In the genomic region with DNA sequence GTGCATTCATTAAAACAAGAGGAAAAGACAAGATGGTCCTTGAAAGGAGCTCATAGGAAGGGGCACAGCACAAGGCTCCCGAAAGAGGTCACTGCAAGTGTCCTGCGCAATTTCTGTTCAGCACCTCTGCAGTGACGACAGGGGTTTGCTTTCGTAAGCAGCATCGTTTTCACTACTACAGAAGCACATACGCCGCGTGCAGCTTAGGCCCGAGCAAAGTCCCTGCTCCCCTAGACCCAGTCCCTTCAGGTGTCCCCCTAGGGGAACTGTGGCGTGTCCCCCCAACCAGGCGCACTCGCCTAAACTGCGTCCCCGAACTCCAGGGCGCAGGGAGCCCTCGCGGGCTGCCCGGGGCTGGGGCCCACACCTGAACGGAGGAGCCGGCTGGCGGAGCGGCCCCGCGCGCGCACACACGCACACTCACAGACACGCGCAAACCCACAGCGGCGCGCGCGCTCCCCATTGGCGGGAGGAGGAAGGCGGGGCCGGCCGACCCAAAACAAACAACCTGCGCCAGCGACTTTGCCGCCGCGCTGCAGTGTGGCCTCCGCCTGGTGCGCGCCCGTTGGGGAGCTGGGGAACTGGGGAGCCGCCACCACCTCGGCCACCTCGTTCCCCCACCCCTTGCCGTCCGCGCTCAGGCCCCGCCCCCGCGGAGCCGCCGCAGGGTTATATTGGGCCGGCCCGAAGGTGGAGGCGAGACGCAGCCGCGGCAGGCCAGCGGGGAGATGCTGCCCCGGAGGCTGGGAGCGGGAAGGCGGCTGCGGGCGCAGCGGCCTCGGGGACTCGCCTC, we compare ENCODE assay signal across 1 cellular context.
A peak's percentile ranks its signal among the peaks of the same experiment; 100 is the strongest.
TF ChIP-seq lines count a peak whose summit lies in the region.

A gene with protein sequence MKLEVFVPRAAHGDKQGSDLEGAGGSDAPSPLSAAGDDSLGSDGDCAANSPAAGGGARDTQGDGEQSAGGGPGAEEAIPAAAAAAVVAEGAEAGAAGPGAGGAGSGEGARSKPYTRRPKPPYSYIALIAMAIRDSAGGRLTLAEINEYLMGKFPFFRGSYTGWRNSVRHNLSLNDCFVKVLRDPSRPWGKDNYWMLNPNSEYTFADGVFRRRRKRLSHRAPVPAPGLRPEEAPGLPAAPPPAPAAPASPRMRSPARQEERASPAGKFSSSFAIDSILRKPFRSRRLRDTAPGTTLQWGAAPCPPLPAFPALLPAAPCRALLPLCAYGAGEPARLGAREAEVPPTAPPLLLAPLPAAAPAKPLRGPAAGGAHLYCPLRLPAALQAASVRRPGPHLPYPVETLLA (plus strand): TSS at position 699 of the 793 bp plus-strand sequence. CDS start 607 bp downstream, outside the sequence.

TF ChIP-seq in WTC11, 78 proteins besides CTCF, POLR2A, EP300 and RAD21 (continued from another document):
- 0 out of 2 replicates have a peak, but pooled peaks have one; percentile 22 for TF ChIP-seq SP1 (CRISPR knock-in tag; conservative IDR thresholded peaks at IDR 0.05)
- TF ChIP-seq, protein P1, sequence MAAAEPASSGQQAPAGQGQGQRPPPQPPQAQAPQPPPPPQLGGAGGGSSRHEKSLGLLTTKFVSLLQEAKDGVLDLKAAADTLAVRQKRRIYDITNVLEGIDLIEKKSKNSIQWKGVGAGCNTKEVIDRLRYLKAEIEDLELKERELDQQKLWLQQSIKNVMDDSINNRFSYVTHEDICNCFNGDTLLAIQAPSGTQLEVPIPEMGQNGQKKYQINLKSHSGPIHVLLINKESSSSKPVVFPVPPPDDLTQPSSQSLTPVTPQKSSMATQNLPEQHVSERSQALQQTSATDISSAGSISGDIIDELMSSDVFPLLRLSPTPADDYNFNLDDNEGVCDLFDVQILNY (CRISPR knock-in tag; IDR thresholded peaks at IDR 0.05), result peak; percentile 46; the same call in 1 of the 2 replicates
TF ChIP-seq in WTC11: peak in this region for 3.
